In the genomic region with DNA sequence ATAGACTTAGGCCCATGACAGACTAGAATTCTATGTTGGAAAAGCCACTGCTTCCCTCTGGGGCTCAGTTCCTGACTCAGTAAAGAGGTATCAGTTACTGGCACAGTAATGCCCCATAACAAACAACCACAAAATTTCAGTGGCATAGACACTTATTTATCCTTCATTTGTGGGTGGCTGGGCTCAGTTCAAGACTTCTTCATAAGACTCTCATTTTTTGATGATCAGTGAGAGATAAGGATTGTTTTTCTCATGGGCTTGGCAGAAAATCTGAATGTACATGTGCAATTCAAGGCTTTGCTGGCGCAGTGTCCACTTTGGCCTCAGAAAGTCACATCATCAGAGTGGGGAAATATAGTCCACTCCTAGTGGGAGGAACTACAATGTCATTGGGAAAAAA, we compare ENCODE assay signal across 22 cellular contexts.
"Had no signal": no experiment of that assay in that cellular context is flagged by ENCODE, and none has a peak within 500 bp of the region (broad histone marks: within the 10 kb centered on the region; RNA-seq: fewer than 3 reads in every experiment).

No MANE protein-coding gene starts in this region.

- H3K4me3 ChIP-seq: left lung, lung, pancreas, skin epidermis, testis, vagina had no signal

- H3K36me3 ChIP-seq: left lung, neutrophil, pancreas, vagina had no signal

- H3K9me3 ChIP-seq: left lung, neutrophil, pancreas, testis, vagina had no signal

- ATAC-seq: activated T-cell treated with anti-CD3 and anti-CD28 coated beads, Interleukin-2, amount 50 U/mL, for 4 hours; left lung; natural killer cell; pancreas; right cardiac atrium; stimulated activated effector memory CD8-positive, alpha-beta T cell treated with anti-CD3 and anti-CD28 coated beads, Interleukin-12 subunit alpha, Interleukin-12 subunit beta, amount 100 ng/mL, for 72 hours; T-helper 17 cell had no signal

- H3K4me1 ChIP-seq: left lung, testis, vagina had no signal

- H3K27me3 ChIP-seq: left lung, neutrophil, pancreas, testis, vagina had no signal

- H3K27ac ChIP-seq: epithelial cell of prostate, left lung, neutrophil, pancreas, skin epidermis, testis, vagina had no signal

- DNase-seq: activated CD4-positive, alpha-beta T cell treated with anti-CD3 and anti-CD28 coated beads for 4 hours; activated CD4-positive, alpha-beta T cell treated with anti-CD3 and anti-CD28 coated beads, Interleukin-2, amount 50 U/mL, for 48 hours; activated CD4-positive, CD25-positive, alpha-beta regulatory T cell; activated CD8-positive, alpha-beta memory T cell treated with anti-CD3 and anti-CD28 coated beads, Interleukin-2, amount 50 U/mL, for 48 hours; activated naive CD4-positive, alpha-beta T cell; activated T-cell treated with anti-CD3 and anti-CD28 coated beads, Interleukin-2, amount 50 U/mL, for 4 hours; amygdala; foreskin melanocyte; left lung; natural killer cell; pancreas; right cardiac atrium; stimulated activated CD4-positive, alpha-beta T cell treated with anti-CD3 and anti-CD28 coated beads, Interleukin-2, amount 100 ng/mL, for 24 hours; T-helper 17 cell; testis; trophoblast cell had no signal
